24 cellular contexts compared by ENCODE assay signal in the genomic region with DNA sequence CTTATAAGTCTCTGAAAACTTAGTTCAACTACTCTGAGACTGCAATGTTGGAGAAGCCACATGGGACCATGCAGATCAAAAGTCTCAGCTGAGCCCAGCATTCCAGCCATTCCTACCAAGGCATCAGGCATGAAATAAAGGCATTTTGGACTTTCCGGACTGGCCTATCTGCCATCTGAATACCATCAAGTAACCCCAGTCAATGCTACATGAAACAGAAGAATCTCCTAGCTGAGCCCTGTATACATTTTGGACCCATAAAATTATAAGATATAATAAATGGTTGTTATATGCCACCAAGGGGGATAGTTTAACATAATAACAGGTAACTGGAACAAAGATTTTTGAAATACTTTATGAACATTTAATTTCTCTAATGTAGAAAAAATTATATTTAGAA. TPM values are rescaled to one million over a fixed set of nuclear protein-coding genes. Genes with fewer than 3 reads are reported as not detected.
A peak's percentile ranks its signal among the peaks of the same experiment; 100 is the strongest.
DNase-seq lines count a peak whose midpoint lies in the region; ATAC-seq and TF ChIP-seq lines count a peak whose summit lies in the region.
"Had no signal": no experiment of that assay in that cellular context is flagged by ENCODE, and none has a peak within 500 bp of the region (broad histone marks: within the 10 kb centered on the region; RNA-seq: fewer than 3 reads in every experiment).

No MANE protein-coding gene starts in this region.

- no peaks in the 10 kb centered on the region for H3K4me1 Mint-ChIP-seq in GM23338
- H3K4me1 Mint-ChIP-seq in stimulated activated effector memory CD8-positive, alpha-beta T cell treated with anti-CD3 and anti-CD28 coated beads, Interleukin-12 subunit alpha, Interleukin-12 subunit beta, amount 100 ng/mL, for 72 hours: no peaks in the 10 kb centered on the region
- H3K4me1 Mint-ChIP-seq: CD14-positive monocyte; CD8-positive, alpha-beta memory T cell had no signal

- H3K4me3 Mint-ChIP-seq in GM23338: no peak overlapping the region
- H3K4me3 Mint-ChIP-seq in stimulated activated effector memory CD8-positive, alpha-beta T cell treated with anti-CD3 and anti-CD28 coated beads, Interleukin-12 subunit alpha, Interleukin-12 subunit beta, amount 100 ng/mL, for 72 hours: no peak overlapping the region
- H3K4me3 Mint-ChIP-seq: CD14-positive monocyte; CD4-positive, alpha-beta T cell; CD8-positive, alpha-beta memory T cell; HFFc6 had no signal

- H3K36me3 Mint-ChIP-seq in GM23338 (ENCODE audit: low read depth): no peaks in the 10 kb centered on the region
- no peaks in the 10 kb centered on the region for H3K36me3 Mint-ChIP-seq in stimulated activated effector memory CD8-positive, alpha-beta T cell treated with anti-CD3 and anti-CD28 coated beads, Interleukin-12 subunit alpha, Interleukin-12 subunit beta, amount 100 ng/mL, for 72 hours
- H3K36me3 Mint-ChIP-seq: CD14-positive monocyte; CD8-positive, alpha-beta memory T cell had no signal

- H3K4me1 ChIP-seq in GM23338 (ENCODE audit: insufficient read depth): no peaks in the 10 kb centered on the region
- H3K4me1 ChIP-seq: A549; BE2C; BLaER1 treated with 17β-estradiol and CSF1 and Interleukin-3, amounts not matched to agents 10 nM and 100 nM; HAP-1 had no signal

- H2AFZ ChIP-seq in GM23338: no peak overlapping the region
- H2AFZ ChIP-seq: GM23248 had no signal

- no peaks in the 10 kb centered on the region for H3K9me3 Mint-ChIP-seq in GM23338
- H3K9me3 Mint-ChIP-seq in stimulated activated effector memory CD8-positive, alpha-beta T cell treated with anti-CD3 and anti-CD28 coated beads, Interleukin-12 subunit alpha, Interleukin-12 subunit beta, amount 100 ng/mL, for 72 hours: no peaks in the 10 kb centered on the region
- H3K9me3 Mint-ChIP-seq: CD4-positive, alpha-beta T cell; CD8-positive, alpha-beta memory T cell; HFFc6 had no signal

- H3K4me3 ChIP-seq in GM23338: no peak overlapping the region
- H3K4me3 ChIP-seq: A549; BLaER1 treated with 17β-estradiol and CSF1 and Interleukin-3, amounts not matched to agents 10 nM and 100 nM; GM12878; GM23248; HAP-1 had no signal

- no peak for TF ChIP-seq CTCF in GM23338 (conservative IDR thresholded peaks at IDR 0.05; ENCODE audit: low read depth in 2 of 2)

- no peaks in the 10 kb centered on the region; the same call in 1 of the 2 replicates for H3K9me2 ChIP-seq in GM23338 (ENCODE audit: insufficient read depth)

- H3K27me3 ChIP-seq in GM23338 (ENCODE audit: insufficient read depth): no peaks in the 10 kb centered on the region
- H3K27me3 ChIP-seq: BLaER1 treated with 17β-estradiol and CSF1 and Interleukin-3, amounts not matched to agents 10 nM and 100 nM had no signal

- ATAC-seq in GM23338: no peak; the same call in 2 of the 3 replicates
- no peak for ATAC-seq in stimulated activated effector memory CD8-positive, alpha-beta T cell treated with anti-CD3 and anti-CD28 coated beads, Interleukin-12 subunit alpha, Interleukin-12 subunit beta, amount 100 ng/mL, for 72 hours
- ATAC-seq: A549, GM12878 had no signal

- H3K4me2 ChIP-seq in GM23338: no peak overlapping the region
- H3K4me2 ChIP-seq: A549; BLaER1 treated with 17β-estradiol and CSF1 and Interleukin-3, amounts not matched to agents 10 nM and 100 nM had no signal

- H3K27me3 Mint-ChIP-seq in GM23338 (ENCODE audit: insufficient read depth, low read depth, poor library complexity): peaks cover under 1% of the 10 kb centered on the region

- no peaks in the 10 kb centered on the region for H3K36me3 ChIP-seq in GM23338 (ENCODE audit: insufficient read depth)
- H3K36me3 ChIP-seq: BE2C; BLaER1 treated with 17β-estradiol and CSF1 and Interleukin-3, amounts not matched to agents 10 nM and 100 nM; HAP-1 had no signal

- H3K27ac Mint-ChIP-seq in GM23338: no peak overlapping the region
- no peak overlapping the region for H3K27ac Mint-ChIP-seq in stimulated activated effector memory CD8-positive, alpha-beta T cell treated with anti-CD3 and anti-CD28 coated beads, Interleukin-12 subunit alpha, Interleukin-12 subunit beta, amount 100 ng/mL, for 72 hours
- H3K27ac Mint-ChIP-seq: CD14-positive monocyte; CD4-positive, alpha-beta T cell; CD8-positive, alpha-beta memory T cell; HFFc6 had no signal

- no peak overlapping the region for H3K27ac ChIP-seq in GM23338 (ENCODE audit: low read depth)
- H3K27ac ChIP-seq: A549; BLaER1 treated with 17β-estradiol and CSF1 and Interleukin-3, amounts not matched to agents 10 nM and 100 nM; GM23248 had no signal

- no peaks in the 10 kb centered on the region for H3F3A ChIP-seq in GM23338 (replicated peaks; ENCODE audit: low read depth)

- DNase-seq in GM23338 (ENCODE audit: low spot score) (peak; percentile 23), astrocyte of the hippocampus (ENCODE audit: low read depth, low spot score) (peak; percentile 28), kidney tubule cell (ENCODE audit: low spot score) (peak; percentile 40), renal cortical epithelial cell (ENCODE audit: low read depth) (peak; percentile 11), putamen (ENCODE audit: low spot score) (no peak)
- no peak for DNase-seq in stimulated activated effector memory CD8-positive, alpha-beta T cell treated with anti-CD3 and anti-CD28 coated beads, Interleukin-12 subunit alpha, Interleukin-12 subunit beta, amount 100 ng/mL, for 72 hours (ENCODE audit: low spot score in 2 of 2)
- no peak for DNase-seq in activated CD4-positive, alpha-beta T cell treated with anti-CD3 and anti-CD28 coated beads for 4 hours
- DNase-seq: 8988T; ACHN; AML-193; BE2C; CD4-positive, alpha-beta T cell; CD8-positive, alpha-beta memory T cell; DMS 273 treated with DMSO at 0.1 percent for 48 hours; DMS79; EL; GDM1; GM23248; HFFc6 had no signal

- no peaks in the 10 kb centered on the region for H3K79me2 ChIP-seq in GM23338 (replicated peaks; ENCODE audit: insufficient read depth)

- no peaks in the 10 kb centered on the region for H4K20me1 ChIP-seq in GM23338 (replicated peaks; ENCODE audit: insufficient read depth)
- H4K20me1 ChIP-seq: BLaER1 treated with 17β-estradiol and CSF1 and Interleukin-3, amounts not matched to agents 10 nM and 100 nM had no signal

TF ChIP-seq in GM23338, 12 proteins besides CTCF, POLR2A, EP300 and RAD21:
- TF ChIP-seq REST (IDR thresholded peaks at IDR 0.05; ENCODE audit: unreplicated experiment) (no peak), STAT1 (IDR thresholded peaks at IDR 0.05; ENCODE audit: unreplicated experiment) (no peak), EZH2phosphoT487 (IDR thresholded peaks at IDR 0.05; ENCODE audit: unreplicated experiment) (no peak), CREB1 (CRISPR knock-in tag; IDR thresholded peaks at IDR 0.05; ENCODE audit: low read depth) (no peak), ZNF331 (CRISPR knock-in tag; IDR thresholded peaks at IDR 0.05; ENCODE audit: low read depth) (peak; percentile 72), JUNB (IDR thresholded peaks at IDR 0.05; ENCODE audit: unreplicated experiment) (no peak), NANOG (IDR thresholded peaks at IDR 0.05; ENCODE audit: borderline replicate concordance) (no peak)

RNA-seq across cellular contexts. Expression of gene TMEM260, which starts 9.3 kb away (rescaled TPM):
- 13.2 and 22.9 TPM in 2 replicates for total RNA-seq in GM23338 (2014; rRNA removed; shearing (Covaris generic))
- 12.7 and 13.3 TPM in 2 replicates for polyA plus RNA-seq in GM23338 (2016; fragmentation: Nextera tagmentation; extraction: Ambion mirVana)
- total RNA-seq in renal cortical epithelial cell: 10.6 and 29.3 TPM in 2 replicates

Comparison
In these comparisons a context has a peak if more than half of its experiments do, and no peak if none do; other contexts are left out.
1. DNase-seq: peak in GM23338 (single experiment), astrocyte of the hippocampus (single experiment), kidney tubule cell (single experiment) and renal cortical epithelial cell (single experiment); none in stimulated activated effector memory CD8-positive, alpha-beta T cell treated with anti-CD3 and anti-CD28 coated beads, Interleukin-12 subunit alpha, Interleukin-12 subunit beta, amount 100 ng/mL, for 72 hours (0 of 2), putamen (single experiment) and activated CD4-positive, alpha-beta T cell treated with anti-CD3 and anti-CD28 coated beads for 4 hours (0 of 2).